Comparison of ENCODE assay signal across 1 cellular context in genomic region chr2:145752091-145752806, GRCh38.
TF ChIP-seq lines count a peak whose summit lies in the region.

No MANE protein-coding gene starts in this region.

TF ChIP-seq in K562, 482 proteins besides CTCF, POLR2A, EP300 and RAD21 (continued from another document and continues in another):
- TF ChIP-seq PURB (CRISPR knock-in tag; IDR thresholded peaks at IDR 0.05; ENCODE audit: low read depth) (no peak), SNIP1 (IDR thresholded peaks at IDR 0.05; ENCODE audit: low read depth) (no peak), CREBBP (IDR thresholded peaks at IDR 0.05; ENCODE audit: low read depth, low read length) (no peak), RNF2 (IDR thresholded peaks at IDR 0.05) (no peak), RFX7 (CRISPR knock-in tag; IDR thresholded peaks at IDR 0.05) (no peak), ZKSCAN3 (CRISPR knock-in tag; IDR thresholded peaks at IDR 0.05) (no peak), CHD4 (IDR thresholded peaks at IDR 0.05; ENCODE audit: insufficient read depth, insufficient replicate concordance, low read depth, low read length, poor library complexity, severe bottlenecking) (no peak), ZNF699 (CRISPR knock-in tag; IDR thresholded peaks at IDR 0.05; ENCODE audit: insufficient replicate concordance) (no peak), SMARCA4 (IDR thresholded peaks at IDR 0.05) (peak; percentile 55; the same call in 1 of the 2 replicates), TOE1 (IDR thresholded peaks at IDR 0.05; ENCODE audit: borderline replicate concordance) (peak; percentile 28; the same call in 1 of the 2 replicates), TOE1 (CRISPR knock-in tag; IDR thresholded peaks at IDR 0.05; ENCODE audit: borderline replicate concordance, low read depth) (no peak), ILF3 (IDR thresholded peaks at IDR 0.05; ENCODE audit: borderline replicate concordance) (no peak), SMC3 (conservative IDR thresholded peaks at IDR 0.05; ENCODE audit: insufficient read depth, low read depth, low read length) (peak; percentile 55; the same call in 1 of the 2 replicates), TRIM28 (IDR thresholded peaks at IDR 0.05) (0 out of 2 replicates have a peak, but pooled peaks have one; percentile 51), FOXK2 (conservative IDR thresholded peaks at IDR 0.05 in 1 of 2, IDR thresholded peaks at IDR 0.05 in 1 of 2; ENCODE audit: low read depth in 2 of 2) (no peak), RUNX1 (IDR thresholded peaks at IDR 0.05; ENCODE audit: low read depth) (no peak), SIRT6 (IDR thresholded peaks at IDR 0.05; ENCODE audit: low read depth, low read length) (no peak), ZNF121 (CRISPR knock-in tag; conservative IDR thresholded peaks at IDR 0.05) (no peak), ZNF165 (CRISPR knock-in tag; IDR thresholded peaks at IDR 0.05; ENCODE audit: borderline replicate concordance) (no peak), E4F1 (CRISPR knock-in tag; IDR thresholded peaks at IDR 0.05; ENCODE audit: borderline replicate concordance) (no peak), ZNF134 (CRISPR knock-in tag; conservative IDR thresholded peaks at IDR 0.05) (no peak), PHF21A (IDR thresholded peaks at IDR 0.05; ENCODE audit: borderline replicate concordance, low read depth) (no peak), ZNF239 (CRISPR knock-in tag; IDR thresholded peaks at IDR 0.05) (no peak), ZNF707 (CRISPR knock-in tag; conservative IDR thresholded peaks at IDR 0.05) (no peak)
- TF ChIP-seq, protein P1, sequence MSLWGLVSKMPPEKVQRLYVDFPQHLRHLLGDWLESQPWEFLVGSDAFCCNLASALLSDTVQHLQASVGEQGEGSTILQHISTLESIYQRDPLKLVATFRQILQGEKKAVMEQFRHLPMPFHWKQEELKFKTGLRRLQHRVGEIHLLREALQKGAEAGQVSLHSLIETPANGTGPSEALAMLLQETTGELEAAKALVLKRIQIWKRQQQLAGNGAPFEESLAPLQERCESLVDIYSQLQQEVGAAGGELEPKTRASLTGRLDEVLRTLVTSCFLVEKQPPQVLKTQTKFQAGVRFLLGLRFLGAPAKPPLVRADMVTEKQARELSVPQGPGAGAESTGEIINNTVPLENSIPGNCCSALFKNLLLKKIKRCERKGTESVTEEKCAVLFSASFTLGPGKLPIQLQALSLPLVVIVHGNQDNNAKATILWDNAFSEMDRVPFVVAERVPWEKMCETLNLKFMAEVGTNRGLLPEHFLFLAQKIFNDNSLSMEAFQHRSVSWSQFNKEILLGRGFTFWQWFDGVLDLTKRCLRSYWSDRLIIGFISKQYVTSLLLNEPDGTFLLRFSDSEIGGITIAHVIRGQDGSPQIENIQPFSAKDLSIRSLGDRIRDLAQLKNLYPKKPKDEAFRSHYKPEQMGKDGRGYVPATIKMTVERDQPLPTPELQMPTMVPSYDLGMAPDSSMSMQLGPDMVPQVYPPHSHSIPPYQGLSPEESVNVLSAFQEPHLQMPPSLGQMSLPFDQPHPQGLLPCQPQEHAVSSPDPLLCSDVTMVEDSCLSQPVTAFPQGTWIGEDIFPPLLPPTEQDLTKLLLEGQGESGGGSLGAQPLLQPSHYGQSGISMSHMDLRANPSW (CRISPR knock-in tag; IDR thresholded peaks at IDR 0.05) = no peak
- TF ChIP-seq, protein P2, sequence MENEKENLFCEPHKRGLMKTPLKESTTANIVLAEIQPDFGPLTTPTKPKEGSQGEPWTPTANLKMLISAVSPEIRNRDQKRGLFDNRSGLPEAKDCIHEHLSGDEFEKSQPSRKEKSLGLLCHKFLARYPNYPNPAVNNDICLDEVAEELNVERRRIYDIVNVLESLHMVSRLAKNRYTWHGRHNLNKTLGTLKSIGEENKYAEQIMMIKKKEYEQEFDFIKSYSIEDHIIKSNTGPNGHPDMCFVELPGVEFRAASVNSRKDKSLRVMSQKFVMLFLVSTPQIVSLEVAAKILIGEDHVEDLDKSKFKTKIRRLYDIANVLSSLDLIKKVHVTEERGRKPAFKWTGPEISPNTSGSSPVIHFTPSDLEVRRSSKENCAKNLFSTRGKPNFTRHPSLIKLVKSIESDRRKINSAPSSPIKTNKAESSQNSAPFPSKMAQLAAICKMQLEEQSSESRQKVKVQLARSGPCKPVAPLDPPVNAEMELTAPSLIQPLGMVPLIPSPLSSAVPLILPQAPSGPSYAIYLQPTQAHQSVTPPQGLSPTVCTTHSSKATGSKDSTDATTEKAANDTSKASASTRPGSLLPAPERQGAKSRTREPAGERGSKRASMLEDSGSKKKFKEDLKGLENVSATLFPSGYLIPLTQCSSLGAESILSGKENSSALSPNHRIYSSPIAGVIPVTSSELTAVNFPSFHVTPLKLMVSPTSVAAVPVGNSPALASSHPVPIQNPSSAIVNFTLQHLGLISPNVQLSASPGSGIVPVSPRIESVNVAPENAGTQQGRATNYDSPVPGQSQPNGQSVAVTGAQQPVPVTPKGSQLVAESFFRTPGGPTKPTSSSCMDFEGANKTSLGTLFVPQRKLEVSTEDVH (IDR thresholded peaks at IDR 0.05; ENCODE audit: low read depth, partially characterized antibody) = no peak
- TF ChIP-seq, protein P3, sequence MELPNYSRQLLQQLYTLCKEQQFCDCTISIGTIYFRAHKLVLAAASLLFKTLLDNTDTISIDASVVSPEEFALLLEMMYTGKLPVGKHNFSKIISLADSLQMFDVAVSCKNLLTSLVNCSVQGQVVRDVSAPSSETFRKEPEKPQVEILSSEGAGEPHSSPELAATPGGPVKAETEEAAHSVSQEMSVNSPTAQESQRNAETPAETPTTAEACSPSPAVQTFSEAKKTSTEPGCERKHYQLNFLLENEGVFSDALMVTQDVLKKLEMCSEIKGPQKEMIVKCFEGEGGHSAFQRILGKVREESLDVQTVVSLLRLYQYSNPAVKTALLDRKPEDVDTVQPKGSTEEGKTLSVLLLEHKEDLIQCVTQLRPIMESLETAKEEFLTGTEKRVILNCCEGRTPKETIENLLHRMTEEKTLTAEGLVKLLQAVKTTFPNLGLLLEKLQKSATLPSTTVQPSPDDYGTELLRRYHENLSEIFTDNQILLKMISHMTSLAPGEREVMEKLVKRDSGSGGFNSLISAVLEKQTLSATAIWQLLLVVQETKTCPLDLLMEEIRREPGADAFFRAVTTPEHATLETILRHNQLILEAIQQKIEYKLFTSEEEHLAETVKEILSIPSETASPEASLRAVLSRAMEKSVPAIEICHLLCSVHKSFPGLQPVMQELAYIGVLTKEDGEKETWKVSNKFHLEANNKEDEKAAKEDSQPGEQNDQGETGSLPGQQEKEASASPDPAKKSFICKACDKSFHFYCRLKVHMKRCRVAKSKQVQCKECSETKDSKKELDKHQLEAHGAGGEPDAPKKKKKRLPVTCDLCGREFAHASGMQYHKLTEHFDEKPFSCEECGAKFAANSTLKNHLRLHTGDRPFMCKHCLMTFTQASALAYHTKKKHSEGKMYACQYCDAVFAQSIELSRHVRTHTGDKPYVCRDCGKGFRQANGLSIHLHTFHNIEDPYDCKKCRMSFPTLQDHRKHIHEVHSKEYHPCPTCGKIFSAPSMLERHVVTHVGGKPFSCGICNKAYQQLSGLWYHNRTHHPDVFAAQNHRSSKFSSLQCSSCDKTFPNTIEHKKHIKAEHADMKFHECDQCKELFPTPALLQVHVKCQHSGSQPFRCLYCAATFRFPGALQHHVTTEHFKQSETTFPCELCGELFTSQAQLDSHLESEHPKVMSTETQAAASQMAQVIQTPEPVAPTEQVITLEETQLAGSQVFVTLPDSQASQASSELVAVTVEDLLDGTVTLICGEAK (IDR thresholded peaks at IDR 0.05) = no peak
- TF ChIP-seq, protein P3 (CRISPR knock-in tag; IDR thresholded peaks at IDR 0.05) = no peak
- TF ChIP-seq, protein P4, sequence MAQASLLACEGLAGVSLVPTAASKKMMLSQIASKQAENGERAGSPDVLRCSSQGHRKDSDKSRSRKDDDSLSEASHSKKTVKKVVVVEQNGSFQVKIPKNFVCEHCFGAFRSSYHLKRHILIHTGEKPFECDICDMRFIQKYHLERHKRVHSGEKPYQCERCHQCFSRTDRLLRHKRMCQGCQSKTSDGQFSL (CRISPR knock-in tag; IDR thresholded peaks at IDR 0.05) = no peak
- TF ChIP-seq, protein P4 (tag; IDR thresholded peaks at IDR 0.05) = no peak
- TF ChIP-seq, protein P5, sequence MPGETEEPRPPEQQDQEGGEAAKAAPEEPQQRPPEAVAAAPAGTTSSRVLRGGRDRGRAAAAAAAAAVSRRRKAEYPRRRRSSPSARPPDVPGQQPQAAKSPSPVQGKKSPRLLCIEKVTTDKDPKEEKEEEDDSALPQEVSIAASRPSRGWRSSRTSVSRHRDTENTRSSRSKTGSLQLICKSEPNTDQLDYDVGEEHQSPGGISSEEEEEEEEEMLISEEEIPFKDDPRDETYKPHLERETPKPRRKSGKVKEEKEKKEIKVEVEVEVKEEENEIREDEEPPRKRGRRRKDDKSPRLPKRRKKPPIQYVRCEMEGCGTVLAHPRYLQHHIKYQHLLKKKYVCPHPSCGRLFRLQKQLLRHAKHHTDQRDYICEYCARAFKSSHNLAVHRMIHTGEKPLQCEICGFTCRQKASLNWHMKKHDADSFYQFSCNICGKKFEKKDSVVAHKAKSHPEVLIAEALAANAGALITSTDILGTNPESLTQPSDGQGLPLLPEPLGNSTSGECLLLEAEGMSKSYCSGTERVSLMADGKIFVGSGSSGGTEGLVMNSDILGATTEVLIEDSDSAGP (CRISPR knock-in tag; IDR thresholded peaks at IDR 0.05) = no peak
- TF ChIP-seq, protein P6, sequence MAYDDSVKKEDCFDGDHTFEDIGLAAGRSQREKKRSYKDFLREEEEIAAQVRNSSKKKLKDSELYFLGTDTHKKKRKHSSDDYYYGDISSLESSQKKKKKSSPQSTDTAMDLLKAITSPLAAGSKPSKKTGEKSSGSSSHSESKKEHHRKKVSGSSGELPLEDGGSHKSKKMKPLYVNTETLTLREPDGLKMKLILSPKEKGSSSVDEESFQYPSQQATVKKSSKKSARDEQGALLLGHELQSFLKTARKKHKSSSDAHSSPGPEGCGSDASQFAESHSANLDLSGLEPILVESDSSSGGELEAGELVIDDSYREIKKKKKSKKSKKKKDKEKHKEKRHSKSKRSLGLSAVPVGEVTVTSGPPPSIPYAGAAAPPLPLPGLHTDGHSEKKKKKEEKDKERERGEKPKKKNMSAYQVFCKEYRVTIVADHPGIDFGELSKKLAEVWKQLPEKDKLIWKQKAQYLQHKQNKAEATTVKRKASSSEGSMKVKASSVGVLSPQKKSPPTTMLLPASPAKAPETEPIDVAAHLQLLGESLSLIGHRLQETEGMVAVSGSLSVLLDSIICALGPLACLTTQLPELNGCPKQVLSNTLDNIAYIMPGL (CRISPR knock-in tag; IDR thresholded peaks at IDR 0.05) = no peak
- TF ChIP-seq, protein P7, sequence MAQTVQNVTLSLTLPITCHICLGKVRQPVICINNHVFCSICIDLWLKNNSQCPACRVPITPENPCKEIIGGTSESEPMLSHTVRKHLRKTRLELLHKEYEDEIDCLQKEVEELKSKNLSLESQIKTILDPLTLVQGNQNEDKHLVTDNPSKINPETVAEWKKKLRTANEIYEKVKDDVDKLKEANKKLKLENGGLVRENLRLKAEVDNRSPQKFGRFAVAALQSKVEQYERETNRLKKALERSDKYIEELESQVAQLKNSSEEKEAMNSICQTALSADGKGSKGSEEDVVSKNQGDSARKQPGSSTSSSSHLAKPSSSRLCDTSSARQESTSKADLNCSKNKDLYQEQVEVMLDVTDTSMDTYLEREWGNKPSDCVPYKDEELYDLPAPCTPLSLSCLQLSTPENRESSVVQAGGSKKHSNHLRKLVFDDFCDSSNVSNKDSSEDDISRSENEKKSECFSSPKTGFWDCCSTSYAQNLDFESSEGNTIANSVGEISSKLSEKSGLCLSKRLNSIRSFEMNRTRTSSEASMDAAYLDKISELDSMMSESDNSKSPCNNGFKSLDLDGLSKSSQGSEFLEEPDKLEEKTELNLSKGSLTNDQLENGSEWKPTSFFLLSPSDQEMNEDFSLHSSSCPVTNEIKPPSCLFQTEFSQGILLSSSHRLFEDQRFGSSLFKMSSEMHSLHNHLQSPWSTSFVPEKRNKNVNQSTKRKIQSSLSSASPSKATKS (CRISPR knock-in tag; IDR thresholded peaks at IDR 0.05) = no peak
